8 cellular contexts compared by ENCODE assay signal in the genomic region with DNA sequence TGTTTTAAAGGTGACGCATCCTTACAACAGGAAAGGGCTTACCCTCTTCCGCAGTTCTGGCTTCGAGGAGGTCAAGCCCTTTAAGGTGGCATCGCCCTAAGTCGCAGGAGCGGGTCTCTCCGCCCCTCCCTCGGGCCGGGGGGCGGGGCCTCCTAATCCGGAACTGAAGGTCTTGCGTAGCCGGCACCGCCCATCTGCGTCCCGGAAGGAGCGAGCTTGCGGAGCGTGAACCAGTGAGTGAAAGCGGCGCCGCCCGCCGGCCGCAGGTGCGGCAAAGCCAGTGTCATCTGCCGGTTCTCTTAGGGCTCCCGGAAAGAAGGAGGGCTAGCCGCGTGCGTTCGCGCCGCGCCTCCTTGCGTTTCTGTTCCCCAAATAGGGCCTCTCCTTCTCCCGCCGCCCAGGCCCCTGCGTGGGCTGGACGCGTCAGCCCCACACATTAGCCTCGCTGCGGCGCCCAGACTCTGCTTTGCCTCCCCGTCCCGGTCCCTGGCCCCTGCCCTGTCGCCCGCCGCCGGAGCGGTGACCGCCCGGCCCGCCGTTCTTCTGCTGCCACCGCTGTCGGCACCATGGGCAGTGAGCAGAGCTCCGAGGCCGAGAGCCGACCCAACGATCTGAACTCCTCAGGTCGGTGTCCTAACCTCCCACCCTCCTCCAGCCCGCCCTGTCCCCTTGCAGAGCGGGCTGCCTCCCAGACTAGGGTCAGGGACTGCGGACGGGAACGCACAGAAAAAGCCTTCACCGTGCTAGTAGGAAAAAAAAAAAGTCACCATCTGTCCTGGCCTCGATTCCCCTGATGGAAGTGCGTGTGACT. TPM values are rescaled to one million over a fixed set of nuclear protein-coding genes. Genes with fewer than 3 reads are reported as not detected.
A peak's percentile ranks its signal among the peaks of the same experiment; 100 is the strongest.
DNase-seq lines count a peak whose midpoint lies in the region; ATAC-seq and TF ChIP-seq lines count a peak whose summit lies in the region.

A gene (plus strand): TSS at position 193 of the 811 bp plus-strand sequence. CDS start 374 bp downstream, at position 567.

- H3K36me3 ChIP-seq in WERI-Rb-1 (peaks cover 3% of the 10 kb centered on the region), mammary epithelial cell (ENCODE audit: insufficient read depth, low read length) (no peaks in the 10 kb centered on the region), iPS-20b (ENCODE audit: insufficient read depth, low read depth, low read length) (no peaks in the 10 kb centered on the region)

- dilution Hi-C loops in mammary epithelial cell (cut with HindIII; ENCODE audit: low sequenced_read_pairs): no loop called here

- H3K4me3 ChIP-seq in WERI-Rb-1 (ENCODE audit: low read depth, low read length): peak within 1 kb of the TSS; percentile 88
- peak within 1 kb of the TSS; percentile 66 to 82 (median 71) for H3K4me3 ChIP-seq in mammary epithelial cell (replicated peaks in 1 of 3; ENCODE audit: insufficient read depth in 1 of 3, low read depth in 2 of 3, low read length in 3 of 3)
- peak within 1 kb of the TSS; percentile 76 for H3K4me3 ChIP-seq in iPS-20b (ENCODE audit: low read length)
- peak within 1 kb of the TSS; percentile 59 to 95 (median 85) for H3K4me3 ChIP-seq in skin epidermis

- H4K20me1 ChIP-seq in mammary epithelial cell (ENCODE audit: insufficient read depth, low read length): no peaks in the 10 kb centered on the region

- peak within 1 kb of the TSS; percentile 93 for H3K9ac ChIP-seq in mammary epithelial cell (ENCODE audit: insufficient read depth, low read length)
- peak within 1 kb of the TSS; percentile 84 for H3K9ac ChIP-seq in iPS-20b (ENCODE audit: low read depth, low read length)

- DNase-seq in AG08395 (ENCODE audit: low spot score) (peak; percentile 92), NCI-H2196 treated with DMSO at 0.1 percent for 48 hours (lab: John Stamatoyannopoulos, UW; ENCODE audit: unreplicated experiment) (peak; percentile 57), WERI-Rb-1 (peak; percentile 97), mammary epithelial cell (peak; percentile 95)

- H3K4me2 ChIP-seq in mammary epithelial cell (ENCODE audit: insufficient read depth, low read depth, low read length): peak within 1 kb of the TSS; percentile 93

- peaks cover 17% of the 10 kb centered on the region for H3K4me1 ChIP-seq in mammary epithelial cell (ENCODE audit: insufficient read depth, low read length)
- H3K4me1 ChIP-seq in iPS-20b (ENCODE audit: insufficient read depth, low read length): peaks cover 5% of the 10 kb centered on the region; the same call in 1 of the 2 replicates

- no peaks in the 10 kb centered on the region for H3K9me3 ChIP-seq in WERI-Rb-1 (ENCODE audit: severe bottlenecking)
- H3K9me3 ChIP-seq in mammary epithelial cell (replicated peaks; ENCODE audit: insufficient read depth, low read length): no peaks in the 10 kb centered on the region
- no peaks in the 10 kb centered on the region for H3K9me3 ChIP-seq in iPS-20b (ENCODE audit: insufficient read depth, low read depth, low read length)

- intact Hi-C loops in mammary epithelial cell (cut with micrococcal nuclease): loop anchor here (2.0 kb wide), 1 partner anchor 18 kb away; no protein-coding TSS in a partner anchor

- TF ChIP-seq CTCF in WERI-Rb-1 (IDR thresholded peaks at IDR 0.05; ENCODE audit: low read depth, low read length) (peak; percentile 38; the same call in 1 of the 2 replicates), mammary epithelial cell (conservative IDR thresholded peaks at IDR 0.05 in 1 of 2, IDR thresholded peaks at IDR 0.05 in 1 of 2; ENCODE audit: extremely low read depth in 1 of 2, insufficient read depth in 1 of 2, low read depth in 1 of 2, low read length in 2 of 2) (peak in 1 of 2 donors; percentile 35)

- H2AFZ ChIP-seq in mammary epithelial cell (ENCODE audit: low read depth, low read length): peak within 1 kb of the TSS; percentile 91

- WGBS in mammary epithelial cell (ENCODE audit: low coverage, missing lambda C conversion rate): 0% methylated on average over 10 of the region's 70 CpGs

- ATAC-seq in GM18873 (IDR thresholded peaks at IDR 0.05; ENCODE audit: low FRiP score, unreplicated experiment) (peak; percentile 81), HG03139 (IDR thresholded peaks at IDR 0.05; ENCODE audit: unreplicated experiment) (peak; percentile 90)

- H3K27ac ChIP-seq in WERI-Rb-1: peak within 1 kb of the TSS; percentile 94
- H3K27ac ChIP-seq in mammary epithelial cell (ENCODE audit: insufficient read depth, low read depth, low read length): peak within 1 kb of the TSS; percentile 94
- no peak within 1 kb of the TSS for H3K27ac ChIP-seq in iPS-20b (ENCODE audit: low read length)
- peak within 1 kb of the TSS; percentile 90 to 100 (median 97) for H3K27ac ChIP-seq in skin epidermis

- CTCF ChIA-PET in mammary epithelial cell (lab: Charles Lee; ENCODE audit: low non-redundant PET): interaction anchor here (0.5 to 1.1 kb wide), 5 partner anchors 87 to 1586 kb away, joined by 3 to 4 read pairs (median 3); no protein-coding TSS in a partner anchor

- no TSS peak for BruUV-seq in mammary epithelial cell (replicated peaks; lab: Mats Ljungman, UMichigan)

- H3K27me3 ChIP-seq in WERI-Rb-1 (ENCODE audit: insufficient read depth, low read depth, severe bottlenecking) (no peaks in the 10 kb centered on the region), mammary epithelial cell (ENCODE audit: insufficient read depth, low read length) (no peaks in the 10 kb centered on the region), iPS-20b (ENCODE audit: insufficient read depth, low read length) (no peaks in the 10 kb centered on the region)

- peaks cover 26% of the 10 kb centered on the region for H3K79me2 ChIP-seq in mammary epithelial cell (ENCODE audit: insufficient read depth, low read length)

- in situ Hi-C loops in mammary epithelial cell (cut with MboI; ENCODE audit: low sequenced_read_pairs in 2 of 2): no loop called here

RNA-seq across cellular contexts. Expression of the gene that starts here (rescaled TPM):
- total RNA-seq in mammary epithelial cell: 10 to 100 TPM; 17.9 to 24.8 TPM
- 22.5 TPM for polyA plus RNA-seq in mammary epithelial cell
- polyA minus RNA-seq in mammary epithelial cell: 2.2 TPM
